18 cellular contexts compared by ENCODE assay signal in genomic region chr14:20720741-20721140, GRCh38. TPM values are rescaled to one million over a fixed set of nuclear protein-coding genes. Genes with fewer than 3 reads are reported as not detected.
DNase-seq lines count a peak whose midpoint lies in the region; ATAC-seq and TF ChIP-seq lines count a peak whose summit lies in the region.
"Had no signal": no experiment of that assay in that cellular context is flagged by ENCODE, and none has a peak within 500 bp of the region (broad histone marks: within the 10 kb centered on the region; RNA-seq: fewer than 3 reads in every experiment).

No MANE protein-coding gene starts in this region.

- no peaks in the 10 kb centered on the region for H3K36me3 ChIP-seq in Caco-2 (ENCODE audit: control insufficient read depth, insufficient read depth, low read length)
- H3K36me3 ChIP-seq: BLaER1, HAP-1 had no signal

- H3K4me3 ChIP-seq in Caco-2 (ENCODE audit: low read depth, low read length), result no peak overlapping the region
- H3K4me3 ChIP-seq: BLaER1, HAP-1 had no signal

- H3K9me3 ChIP-seq in Caco-2, result no peaks in the 10 kb centered on the region
- H3K9me3 ChIP-seq: BLaER1, HAP-1 had no signal

- peak; percentile 43 for ATAC-seq in activated T-helper 17 cell treated with anti-CD3 and anti-CD28 coated beads, Interleukin-2, amount 50 U/mL, for 72 hours (replicated peaks)
- no peak for ATAC-seq in memory B cell (ENCODE audit: low read depth)
- no peak for ATAC-seq in stimulated activated memory B cell treated with anti-CD40 and anti-IgM and Interleukin-4, amounts not matched to agents 10 μg/mL and 1 μg/mL and 100 μg/mL, for 72 hours
- ATAC-seq in stimulated activated naive CD8-positive, alpha-beta T cell treated with anti-CD3 and anti-CD28 coated beads, Interleukin-15, Interleukin-2, amounts not matched to agents 100 U/mL and 50 U/mL, for 24 hours, result no peak
- ATAC-seq in GM19452 (IDR thresholded peaks at IDR 0.05; ENCODE audit: unreplicated experiment), result no peak
- ATAC-seq: CD8-positive, alpha-beta T cell had no signal

- peaks cover 10% of the 10 kb centered on the region for H3K36me3 Mint-ChIP-seq in Caco-2 (ENCODE audit: insufficient read depth, unreplicated experiment)
- no peaks in the 10 kb centered on the region for H3K36me3 Mint-ChIP-seq in activated T-helper 17 cell treated with anti-CD3 and anti-CD28 coated beads, Interleukin-2, amount 50 U/mL, for 72 hours (ENCODE audit: low read depth)
- peaks cover 6% of the 10 kb centered on the region for H3K36me3 Mint-ChIP-seq in memory B cell
- H3K36me3 Mint-ChIP-seq in stimulated activated memory B cell treated with anti-CD40 and anti-IgM and Interleukin-4, amounts not matched to agents 10 μg/mL and 1 μg/mL and 100 μg/mL, for 72 hours, result peaks cover 10% of the 10 kb centered on the region
- H3K36me3 Mint-ChIP-seq: CD4-positive, CD25-positive, alpha-beta regulatory T cell; CD8-positive, alpha-beta T cell had no signal

- no peaks in the 10 kb centered on the region for H3K27me3 Mint-ChIP-seq in Caco-2 (ENCODE audit: insufficient read depth, unreplicated experiment)
- H3K27me3 Mint-ChIP-seq in activated T-helper 17 cell treated with anti-CD3 and anti-CD28 coated beads, Interleukin-2, amount 50 U/mL, for 72 hours, result peaks cover 43% of the 10 kb centered on the region
- no peaks in the 10 kb centered on the region for H3K27me3 Mint-ChIP-seq in memory B cell
- no peaks in the 10 kb centered on the region for H3K27me3 Mint-ChIP-seq in stimulated activated memory B cell treated with anti-CD40 and anti-IgM and Interleukin-4, amounts not matched to agents 10 μg/mL and 1 μg/mL and 100 μg/mL, for 72 hours

- CTCF ChIA-PET in Caco-2 (lab: Charles Lee) (no interaction called here), GM10248 (lab: Yijun Ruan, JAX) (interaction anchor here (1.4 to 2.3 kb wide), 2 partner anchors 18 to 138 kb away, joined by 4 to 8 read pairs; no protein-coding TSS in a partner anchor)

- H3K27ac Mint-ChIP-seq in Caco-2 (ENCODE audit: unreplicated experiment) (peak overlapping the region; percentile 92), memory B cell (peak overlapping the region; percentile 53)
- no peak overlapping the region for H3K27ac Mint-ChIP-seq in activated T-helper 17 cell treated with anti-CD3 and anti-CD28 coated beads, Interleukin-2, amount 50 U/mL, for 72 hours
- peak overlapping the region; percentile 78 for H3K27ac Mint-ChIP-seq in stimulated activated memory B cell treated with anti-CD40 and anti-IgM and Interleukin-4, amounts not matched to agents 10 μg/mL and 1 μg/mL and 100 μg/mL, for 72 hours
- H3K27ac Mint-ChIP-seq: CD4-positive, CD25-positive, alpha-beta regulatory T cell; CD8-positive, alpha-beta T cell; HFFc6 had no signal

- H3K9me3 Mint-ChIP-seq in Caco-2 (ENCODE audit: unreplicated experiment) (peaks cover 17% of the 10 kb centered on the region), memory B cell (peaks cover 3% of the 10 kb centered on the region)
- H3K9me3 Mint-ChIP-seq in activated T-helper 17 cell treated with anti-CD3 and anti-CD28 coated beads, Interleukin-2, amount 50 U/mL, for 72 hours, result peaks cover 3% of the 10 kb centered on the region
- peaks cover 3% of the 10 kb centered on the region for H3K9me3 Mint-ChIP-seq in stimulated activated memory B cell treated with anti-CD40 and anti-IgM and Interleukin-4, amounts not matched to agents 10 μg/mL and 1 μg/mL and 100 μg/mL, for 72 hours
- H3K9me3 Mint-ChIP-seq: CD4-positive, CD25-positive, alpha-beta regulatory T cell; CD8-positive, alpha-beta T cell; HFFc6 had no signal

- POLR2A ChIA-PET in Caco-2 (lab: Charles Lee), result no interaction called here
- POLR2A ChIA-PET in GM10248 (lab: Yijun Ruan, JAX), result no interaction called here

- H3K27me3 ChIP-seq in Caco-2 (replicated peaks; ENCODE audit: control insufficient read depth, insufficient read depth, low read length), result no peaks in the 10 kb centered on the region
- H3K27me3 ChIP-seq: BLaER1 had no signal

- H3K4me1 Mint-ChIP-seq in Caco-2 (ENCODE audit: low read depth, unreplicated experiment) (peaks cover 22% of the 10 kb centered on the region), memory B cell (peaks cover 30% of the 10 kb centered on the region)
- H3K4me1 Mint-ChIP-seq in activated T-helper 17 cell treated with anti-CD3 and anti-CD28 coated beads, Interleukin-2, amount 50 U/mL, for 72 hours, result peaks cover 5% of the 10 kb centered on the region
- peaks cover 49% of the 10 kb centered on the region for H3K4me1 Mint-ChIP-seq in stimulated activated memory B cell treated with anti-CD40 and anti-IgM and Interleukin-4, amounts not matched to agents 10 μg/mL and 1 μg/mL and 100 μg/mL, for 72 hours

- H3K4me1 ChIP-seq in Caco-2, result peaks cover 23% of the 10 kb centered on the region
- H3K4me1 ChIP-seq: HAP-1 had no signal

- DNase-seq in Caco-2, result no peak
- DNase-seq in memory B cell (ENCODE audit: low spot score in 2 of 2), result no peak
- no peak for DNase-seq in GM10248 (ENCODE audit: extremely low spot score)
- DNase-seq in stimulated activated naive CD8-positive, alpha-beta T cell treated with anti-CD3 and anti-CD28 coated beads, Interleukin-15, Interleukin-2, amounts not matched to agents 100 U/mL and 50 U/mL, for 24 hours, result no peak
- DNase-seq: CD4-positive, CD25-positive, alpha-beta regulatory T cell; CD8-positive, alpha-beta T cell; DMS 273 treated with DMSO at 0.1 percent for 48 hours; DMS79; EL; GDM1; GOT3; HFFc6 had no signal

- TF ChIP-seq CTCF in Caco-2 (IDR thresholded peaks at IDR 0.05; ENCODE audit: insufficient read depth in 1 of 2, low read depth in 1 of 2, low read length in 1 of 2, severe bottlenecking in 1 of 2, unreplicated experiment in 1 of 2) (no peak), GM10248 (IDR thresholded peaks at IDR 0.05; ENCODE audit: control extremely low read depth, extremely low read depth, low read depth, missing control alignments) (no peak)

- H3K4me3 Mint-ChIP-seq in Caco-2 (ENCODE audit: unreplicated experiment) (no peak overlapping the region), memory B cell (no peak overlapping the region)
- H3K4me3 Mint-ChIP-seq in activated T-helper 17 cell treated with anti-CD3 and anti-CD28 coated beads, Interleukin-2, amount 50 U/mL, for 72 hours, result no peak overlapping the region
- no peak overlapping the region for H3K4me3 Mint-ChIP-seq in stimulated activated memory B cell treated with anti-CD40 and anti-IgM and Interleukin-4, amounts not matched to agents 10 μg/mL and 1 μg/mL and 100 μg/mL, for 72 hours
- H3K4me3 Mint-ChIP-seq: B cell; CD4-positive, CD25-positive, alpha-beta regulatory T cell; CD8-positive, alpha-beta T cell; HFFc6 had no signal

- BruUV-seq in Caco-2 (replicated peaks; lab: Mats Ljungman, UMichigan), result no TSS peak

- intact Hi-C loops in Caco-2 (cut with micrococcal nuclease; ENCODE audit: unreplicated experiment), result loop anchor here (2.0 kb wide), 1 partner anchor 14 kb away; no protein-coding TSS in a partner anchor

RNA-seq across cellular contexts. Expression of gene EDDM3A, which starts 24.9 kb away (rescaled TPM):
- not detected in 2 replicates for total RNA-seq in Caco-2 (2022)
- total RNA-seq in activated T-helper 17 cell treated with anti-CD3 and anti-CD28 coated beads, Interleukin-2, amount 50 U/mL, for 72 hours, result not detected
- total RNA-seq: B cell; CD4-positive, CD25-positive, alpha-beta regulatory T cell; CD8-positive, alpha-beta T cell; HFFc6 had no signal

RNA-seq across cellular contexts. Expression of gene ANG, which starts 32.2 kb away (rescaled TPM):
- 23.6 and 24.7 TPM in 2 replicates for total RNA-seq in Caco-2 (2022)
- 10 to 100 TPM in 1 of 2 donors, 1 to 10 TPM in 1; 3.6 to 11.1 TPM for total RNA-seq in activated T-helper 17 cell treated with anti-CD3 and anti-CD28 coated beads, Interleukin-2, amount 50 U/mL, for 72 hours

RNA-seq across cellular contexts. Expression of gene RNASE4, which starts 36.4 kb away (rescaled TPM):
- total RNA-seq in Caco-2 (2022), result 8.8 and 9.2 TPM in 2 replicates
- total RNA-seq in activated T-helper 17 cell treated with anti-CD3 and anti-CD28 coated beads, Interleukin-2, amount 50 U/mL, for 72 hours, result 1 to 10 TPM; 1.0 to 6.1 TPM

RNA-seq across cellular contexts. Expression of gene EDDM3B, which starts 47.5 kb away (rescaled TPM):
- total RNA-seq in Caco-2 (2022), result not detected in 2 replicates
- total RNA-seq in activated T-helper 17 cell treated with anti-CD3 and anti-CD28 coated beads, Interleukin-2, amount 50 U/mL, for 72 hours, result not detected
- total RNA-seq: B cell; CD4-positive, CD25-positive, alpha-beta regulatory T cell; CD8-positive, alpha-beta T cell; HFFc6 had no signal
